In genomic region chr12:95516757-95517156, GRCh38 we compare ENCODE assay signal across 1 cellular context.
TF ChIP-seq lines count a peak whose summit lies in the region.

No MANE protein-coding gene starts in this region.

TF ChIP-seq in K562, 482 proteins besides CTCF, POLR2A, EP300 and RAD21 (continued from another document and continues in another):
- TF ChIP-seq ZNF609 (CRISPR knock-in tag; IDR thresholded peaks at IDR 0.05; ENCODE audit: borderline replicate concordance) (no peak), HMGN3 (IDR thresholded peaks at IDR 0.05; ENCODE audit: borderline replicate concordance, extremely low read depth, insufficient read length, low read depth, low read length) (peak; percentile 50), ZKSCAN1 (IDR thresholded peaks at IDR 0.05; ENCODE audit: low read depth, low read length) (no peak), ZNF384 (IDR thresholded peaks at IDR 0.05; ENCODE audit: low read depth, low read length) (peak; percentile 98), ZNF175 (CRISPR knock-in tag; IDR thresholded peaks at IDR 0.05; ENCODE audit: low read depth) (no peak), BRD9 (IDR thresholded peaks at IDR 0.05; ENCODE audit: low read depth, partially characterized antibody) (peak; percentile 81), CBFA2T3 (IDR thresholded peaks at IDR 0.05) (peak; percentile 93), ARID3B (CRISPR knock-in tag; IDR thresholded peaks at IDR 0.05; ENCODE audit: borderline replicate concordance) (no peak), EWSR1 (IDR thresholded peaks at IDR 0.05; ENCODE audit: borderline replicate concordance, low read depth, partially characterized antibody) (no peak), ZNF655 (CRISPR knock-in tag; IDR thresholded peaks at IDR 0.05) (no peak), HINFP (tag; conservative IDR thresholded peaks at IDR 0.05; ENCODE audit: low read depth) (no peak), ZFPM2 (CRISPR knock-in tag; IDR thresholded peaks at IDR 0.05) (no peak), PBX2 (CRISPR knock-in tag; IDR thresholded peaks at IDR 0.05; ENCODE audit: low read depth) (no peak), PBX2 (tag; conservative IDR thresholded peaks at IDR 0.05; ENCODE audit: low read depth) (no peak), ZNF583 (CRISPR knock-in tag; IDR thresholded peaks at IDR 0.05) (no peak), FOXK2 (conservative IDR thresholded peaks at IDR 0.05 in 1 of 2, IDR thresholded peaks at IDR 0.05 in 1 of 2; ENCODE audit: low read depth in 2 of 2) (peak in 1 of 2 experiments; percentile 44; a peak in 1 of 4 replicates), L3MBTL2 (IDR thresholded peaks at IDR 0.05) (no peak), THAP7 (CRISPR knock-in tag; IDR thresholded peaks at IDR 0.05) (no peak), KLF16 (IDR thresholded peaks at IDR 0.05) (peak; percentile 71), ZNF24 (IDR thresholded peaks at IDR 0.05) (no peak), TFAM (CRISPR knock-in tag; conservative IDR thresholded peaks at IDR 0.05) (no peak), SMAD1 (IDR thresholded peaks at IDR 0.05; ENCODE audit: low read depth, low read length, partially characterized antibody) (no peak), ZNF212 (CRISPR knock-in tag; IDR thresholded peaks at IDR 0.05) (no peak), PKNOX1 (IDR thresholded peaks at IDR 0.05) (no peak), NFE2L1 (tag; IDR thresholded peaks at IDR 0.05; ENCODE audit: borderline replicate concordance, low read depth) (no peak), POLR2B (IDR thresholded peaks at IDR 0.05; ENCODE audit: low read depth, partially characterized antibody) (no peak), ESRRB (CRISPR knock-in tag; IDR thresholded peaks at IDR 0.05; ENCODE audit: borderline replicate concordance) (no peak), KAT7 (CRISPR knock-in tag; IDR thresholded peaks at IDR 0.05; ENCODE audit: borderline replicate concordance) (no peak), GATA2 (CRISPR knock-in tag; IDR thresholded peaks at IDR 0.05) (0 out of 2 replicates have a peak, but pooled peaks have one; percentile 45), E2F3 (CRISPR knock-in tag; IDR thresholded peaks at IDR 0.05) (no peak), TCF3 (CRISPR knock-in tag; IDR thresholded peaks at IDR 0.05) (peak; percentile 84), ZNF561 (CRISPR knock-in tag; conservative IDR thresholded peaks at IDR 0.05) (no peak), CUX1 (CRISPR knock-in tag; IDR thresholded peaks at IDR 0.05) (no peak), CGGBP1 (CRISPR knock-in tag; IDR thresholded peaks at IDR 0.05) (no peak), SRSF3 (IDR thresholded peaks at IDR 0.05; ENCODE audit: insufficient read depth, low read length) (no peak), CCNT2 (IDR thresholded peaks at IDR 0.05; ENCODE audit: borderline replicate concordance, extremely low read depth, insufficient read length, low read depth, low read length) (peak; percentile 76), ERF (CRISPR knock-in tag; IDR thresholded peaks at IDR 0.05) (no peak), ZFX (CRISPR knock-in tag; IDR thresholded peaks at IDR 0.05) (no peak), ZNF507 (tag; conservative IDR thresholded peaks at IDR 0.05) (no peak), SLC30A9 (CRISPR knock-in tag; IDR thresholded peaks at IDR 0.05) (no peak), HDAC3 (IDR thresholded peaks at IDR 0.05; ENCODE audit: borderline replicate concordance, partially characterized antibody) (peak; percentile 48), DEAF1 (CRISPR knock-in tag; IDR thresholded peaks at IDR 0.05) (no peak), ZZZ3 (IDR thresholded peaks at IDR 0.05) (no peak)
